ENCODE assay signal across 16 cellular contexts in genomic region chr15:58467121-58467721, GRCh38. TPM values are rescaled to one million over a fixed set of nuclear protein-coding genes. Genes with fewer than 3 reads are reported as not detected.
DNase-seq lines count a peak whose midpoint lies in the region; ATAC-seq, FAIRE-seq and TF ChIP-seq lines count a peak whose summit lies in the region.
"Had no signal": no experiment of that assay in that cellular context is flagged by ENCODE, and none has a peak within 500 bp of the region (broad histone marks: within the 10 kb centered on the region; RNA-seq: fewer than 3 reads in every experiment).

No MANE protein-coding gene starts in this region.

- intact Hi-C loops in cardiac septum (cut with DNase I): no loop called here

- no peak overlapping the region for H3K4me3 ChIP-seq in astrocyte (ENCODE audit: insufficient read depth, low read depth, low read length)
- H3K4me3 ChIP-seq: mucosa of descending colon, upper lobe of right lung had no signal

- H3K27ac Mint-ChIP-seq in astrocyte (ENCODE audit: unreplicated experiment): no peak overlapping the region
- H3K27ac Mint-ChIP-seq in nephron progenitor cell: peak overlapping the region; percentile 84
- H3K27ac Mint-ChIP-seq: CD14-positive monocyte had no signal

- H3K4me1 Mint-ChIP-seq in astrocyte (ENCODE audit: low read depth, unreplicated experiment) (peaks cover 25% of the 10 kb centered on the region), nephron progenitor cell (peaks cover 77% of the 10 kb centered on the region)

- peak; percentile 57 for DNase-seq in COLO668 (lab: John Stamatoyannopoulos, UW; ENCODE audit: unreplicated experiment)
- DNase-seq in NCI-H2029 treated with DMSO at 0.1 percent for 48 hours (lab: John Stamatoyannopoulos, UW): peak; percentile 58
- DNase-seq in astrocyte (ENCODE audit: low read depth): peak; percentile 27
- peak; percentile 51 for DNase-seq in nephron progenitor cell
- DNase-seq in cardiac septum (ENCODE audit: low spot score): no peak
- no peak for DNase-seq in GM12891 (ENCODE audit: insufficient read length, low spot score)
- DNase-seq in HUDEP-2 (lab: John Stamatoyannopoulos, UW; ENCODE audit: unreplicated experiment in 76 of 76): no peak
- DNase-seq: brain microvascular endothelial cell, KBM-7, mucosa of descending colon, NCI-H345, Right ventricle myocardium superior, upper lobe of right lung had no signal

- H3K9me3 ChIP-seq in astrocyte (ENCODE audit: insufficient read depth, low read depth, low read length): no peaks in the 10 kb centered on the region
- H3K9me3 ChIP-seq: mucosa of descending colon, upper lobe of right lung had no signal

- ATAC-seq in HG03520 (IDR thresholded peaks at IDR 0.05; ENCODE audit: unreplicated experiment): no peak
- ATAC-seq: mucosa of descending colon had no signal

- peaks cover 2% of the 10 kb centered on the region for H3K9me3 Mint-ChIP-seq in astrocyte (ENCODE audit: unreplicated experiment)
- H3K9me3 Mint-ChIP-seq in nephron progenitor cell: no peaks in the 10 kb centered on the region

- H3K4me1 ChIP-seq in astrocyte (ENCODE audit: insufficient read depth, low read length): peaks cover 16% of the 10 kb centered on the region
- H3K4me1 ChIP-seq: upper lobe of right lung had no signal

- H3K36me3 Mint-ChIP-seq in astrocyte (ENCODE audit: low read depth, unreplicated experiment): no peaks in the 10 kb centered on the region
- no peaks in the 10 kb centered on the region for H3K36me3 Mint-ChIP-seq in nephron progenitor cell (ENCODE audit: low read depth)
- H3K36me3 Mint-ChIP-seq: CD14-positive monocyte had no signal

- TF ChIP-seq POLR2A in GM12891 (IDR thresholded peaks at IDR 0.05; ENCODE audit: low read depth, low read length): no peak

- no peak overlapping the region for H3K9ac ChIP-seq in astrocyte (ENCODE audit: low read length)

- no peaks in the 10 kb centered on the region for H4K20me1 ChIP-seq in astrocyte (ENCODE audit: insufficient read depth, low read length)

- H3K27me3 Mint-ChIP-seq in astrocyte (ENCODE audit: low read depth, unreplicated experiment) (no peaks in the 10 kb centered on the region), nephron progenitor cell (ENCODE audit: low read depth, poor library complexity) (peaks cover 3% of the 10 kb centered on the region)

- no peak overlapping the region for H3K4me2 ChIP-seq in astrocyte (ENCODE audit: low read length)

- no peak overlapping the region for H3K27ac ChIP-seq in astrocyte (ENCODE audit: low read depth, low read length)
- H3K27ac ChIP-seq: brain microvascular endothelial cell, upper lobe of right lung, VCaP had no signal

- no peaks in the 10 kb centered on the region for H3K36me3 ChIP-seq in astrocyte (ENCODE audit: insufficient read depth, low read length)
- H3K36me3 ChIP-seq: brain microvascular endothelial cell, upper lobe of right lung had no signal

- H2AFZ ChIP-seq in astrocyte (ENCODE audit: low read depth, low read length): no peak overlapping the region

- H3K79me2 ChIP-seq in astrocyte (ENCODE audit: insufficient read depth, low read length): no peaks in the 10 kb centered on the region

- no peak overlapping the region for H3K4me3 Mint-ChIP-seq in astrocyte (ENCODE audit: unreplicated experiment)
- H3K4me3 Mint-ChIP-seq in nephron progenitor cell: peak overlapping the region; percentile 59
- H3K4me3 Mint-ChIP-seq: CD14-positive monocyte had no signal

- FAIRE-seq in astrocyte (lab: Jason Lieb, UNC) (no peak), GM12891 (lab: Jason Lieb, UNC) (no peak)

- no peaks in the 10 kb centered on the region for H3K27me3 ChIP-seq in astrocyte (ENCODE audit: insufficient read depth, low read length)
- H3K27me3 ChIP-seq: brain microvascular endothelial cell, upper lobe of right lung had no signal

- TF ChIP-seq CTCF in astrocyte (IDR thresholded peaks at IDR 0.05; ENCODE audit: insufficient read depth, low read depth, low read length) (no peak), nephron progenitor cell (IDR thresholded peaks at IDR 0.05) (no peak)

TF ChIP-seq in GM12891, 5 proteins besides CTCF, POLR2A, EP300 and RAD21:
- TF ChIP-seq POLR2AphosphoS5 (IDR thresholded peaks at IDR 0.05; ENCODE audit: low read depth, low read length): no peak
- no peak for TF ChIP-seq PAX5 (IDR thresholded peaks at IDR 0.05; ENCODE audit: insufficient read depth, low read length, severe bottlenecking)
- TF ChIP-seq POU2F2 (IDR thresholded peaks at IDR 0.05; ENCODE audit: low read depth, low read length): no peak
- no peak for TF ChIP-seq SPI1 (IDR thresholded peaks at IDR 0.05; ENCODE audit: low read depth, low read length)
- no peak for TF ChIP-seq TAF1 (IDR thresholded peaks at IDR 0.05; ENCODE audit: low read depth, low read length)

RNA-seq across cellular contexts. Expression of gene LIPC, which starts 35.4 kb away (rescaled TPM):
- not detected in 2 replicates for total RNA-seq in astrocyte
- 0.62 TPM for total RNA-seq in cardiac septum
- polyA plus RNA-seq in GM12891 (2012; ENCODE audit: low read depth, missing spikeins): 0.12 TPM

Comparison
In these comparisons a context has a peak if more than half of its experiments do, and no peak if none do; other contexts are left out.
1. DNase-seq: peak in COLO668 (single experiment), NCI-H2029 treated with DMSO at 0.1 percent for 48 hours (single experiment), astrocyte (single experiment) and nephron progenitor cell (single experiment); none in cardiac septum (single experiment), GM12891 (single experiment) and HUDEP-2 (0 of 76).